Comparison of ENCODE assay signal across 8 cellular contexts in the genomic region with DNA sequence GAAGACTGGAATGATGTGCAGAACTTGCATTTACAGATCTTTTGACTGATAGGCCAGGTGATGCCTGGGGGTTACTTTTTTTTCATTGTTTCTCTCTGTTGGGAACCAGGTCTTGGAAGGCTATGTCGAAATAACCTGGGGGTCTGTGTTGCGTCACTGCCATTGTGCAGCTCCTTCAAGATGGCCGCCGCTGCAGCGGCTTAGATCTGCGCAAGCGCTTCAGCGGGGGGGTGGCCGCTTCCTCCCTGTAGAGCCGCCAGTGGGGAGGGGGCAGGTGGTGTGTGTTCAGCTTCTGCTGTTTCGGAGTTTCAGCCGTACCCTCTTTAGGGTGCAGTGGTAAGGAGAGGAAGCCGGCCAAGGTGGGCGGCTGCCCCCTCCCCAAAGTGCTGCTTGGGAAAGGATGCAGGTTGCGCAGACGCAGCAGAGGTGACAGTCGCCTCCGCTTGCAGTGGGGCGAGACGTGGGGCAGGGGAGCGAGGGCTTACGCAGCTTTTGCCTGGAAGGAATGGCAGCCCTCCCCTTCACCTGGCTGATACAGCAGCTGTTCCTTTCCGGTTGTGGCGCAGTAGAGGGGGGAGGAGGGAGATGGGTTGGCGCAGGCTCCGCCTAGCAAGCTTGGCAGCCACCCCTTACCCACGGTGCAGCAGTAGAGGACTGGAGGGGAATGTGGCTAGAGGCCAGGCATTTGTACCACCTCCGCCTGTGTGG. TPM values are rescaled to one million over a fixed set of nuclear protein-coding genes. Genes with fewer than 3 reads are reported as not detected.
DNase-seq lines count a peak whose midpoint lies in the region; TF ChIP-seq lines count a peak whose summit lies in the region.

No MANE protein-coding gene starts in this region.

- H3K27ac ChIP-seq in HUES48 (ENCODE audit: low read depth, low read length) (peak overlapping the region; percentile 92), thymus (ENCODE audit: low read depth) (peak overlapping the region; percentile 93)

- H3K4me1 ChIP-seq in HUES48 (ENCODE audit: control insufficient read depth, insufficient read depth, low read length) (peaks cover 21% of the 10 kb centered on the region), thymus (ENCODE audit: control insufficient read depth, insufficient read depth, low read length) (no peaks in the 10 kb centered on the region)

- TF ChIP-seq CTCF in GM20000 (IDR thresholded peaks at IDR 0.05; ENCODE audit: extremely low read depth, missing control alignments), result no peak
- TF ChIP-seq CTCF in osteocyte (IDR thresholded peaks at IDR 0.05), result no peak

- peak overlapping the region; percentile 95 for H3K27ac Mint-ChIP-seq in activated naive CD4-positive, alpha-beta T cell treated with anti-CD3 and anti-CD28 coated beads, Interleukin-2, amount 50 U/mL, for 24 hours
- peak overlapping the region; percentile 88 for H3K27ac Mint-ChIP-seq in osteocyte (ENCODE audit: unreplicated experiment)

- H3K27me3 Mint-ChIP-seq in activated naive CD4-positive, alpha-beta T cell treated with anti-CD3 and anti-CD28 coated beads, Interleukin-2, amount 50 U/mL, for 24 hours, result no peaks in the 10 kb centered on the region
- peaks cover 5% of the 10 kb centered on the region for H3K27me3 Mint-ChIP-seq in osteocyte (ENCODE audit: unreplicated experiment)

- H3K9me3 ChIP-seq in HUES48 (ENCODE audit: control insufficient read depth, insufficient read depth, low read length), result peaks cover 26% of the 10 kb centered on the region
- no peaks in the 10 kb centered on the region for H3K9me3 ChIP-seq in thymus (ENCODE audit: control insufficient read depth)

- WGBS in thymus, result 43% methylated on average over 28 of the region's 28 CpGs

- peak overlapping the region; percentile 96 for H3K9ac ChIP-seq in HUES48 (ENCODE audit: low read depth, low read length)

- peaks cover 12% of the 10 kb centered on the region for H3K36me3 Mint-ChIP-seq in activated naive CD4-positive, alpha-beta T cell treated with anti-CD3 and anti-CD28 coated beads, Interleukin-2, amount 50 U/mL, for 24 hours
- H3K36me3 Mint-ChIP-seq in osteocyte (ENCODE audit: unreplicated experiment), result peaks cover 2% of the 10 kb centered on the region

- H3K4me3 ChIP-seq in HUES48 (ENCODE audit: low read depth, low read length) (peak overlapping the region; percentile 89), thymus (ENCODE audit: low read length) (peak overlapping the region; percentile 55)

- no peaks in the 10 kb centered on the region for H3K9me3 Mint-ChIP-seq in activated naive CD4-positive, alpha-beta T cell treated with anti-CD3 and anti-CD28 coated beads, Interleukin-2, amount 50 U/mL, for 24 hours
- peaks cover 5% of the 10 kb centered on the region for H3K9me3 Mint-ChIP-seq in osteocyte (ENCODE audit: unreplicated experiment)

- H3K4me1 Mint-ChIP-seq in activated naive CD4-positive, alpha-beta T cell treated with anti-CD3 and anti-CD28 coated beads, Interleukin-2, amount 50 U/mL, for 24 hours, result peaks cover 12% of the 10 kb centered on the region
- H3K4me1 Mint-ChIP-seq in osteocyte (ENCODE audit: unreplicated experiment), result peaks cover 16% of the 10 kb centered on the region

- H3K36me3 ChIP-seq in HUES48 (ENCODE audit: control insufficient read depth, insufficient read depth, low read length) (peaks cover 25% of the 10 kb centered on the region), thymus (ENCODE audit: control insufficient read depth, insufficient read depth) (no peaks in the 10 kb centered on the region)

- H3K4me3 Mint-ChIP-seq in activated naive CD4-positive, alpha-beta T cell treated with anti-CD3 and anti-CD28 coated beads, Interleukin-2, amount 50 U/mL, for 24 hours, result peak overlapping the region; percentile 94
- H3K4me3 Mint-ChIP-seq in osteocyte (ENCODE audit: unreplicated experiment), result peak overlapping the region; percentile 93

- DNase-seq in COLO668 (lab: John Stamatoyannopoulos, UW; ENCODE audit: unreplicated experiment) (peak; percentile 88), GM20000 (ENCODE audit: low spot score) (peak; percentile 64), SHP77 (lab: John Stamatoyannopoulos, UW) (peak; percentile 90 to 92), glomerular visceral epithelial cell (ENCODE audit: extremely low spot score) (peak; percentile 87), osteocyte (ENCODE audit: extremely low spot score, unreplicated experiment) (peak; percentile 88)

- H3K27me3 ChIP-seq in HUES48 (ENCODE audit: control insufficient read depth, insufficient read depth, low read length) (no peaks in the 10 kb centered on the region), thymus (ENCODE audit: control insufficient read depth, insufficient read depth) (no peaks in the 10 kb centered on the region)

RNA-seq across cellular contexts. Expression of a gene that starts 1.5 kb away (rescaled TPM):
- 100.0 and 102 TPM in 2 replicates for total RNA-seq in osteocyte
- 149 TPM for polyA plus RNA-seq in thymus

RNA-seq across cellular contexts. Expression of a gene that starts 1.5 kb away (rescaled TPM):
- 19.1 and 20.5 TPM in 2 replicates for total RNA-seq in osteocyte
- 8.9 TPM for polyA plus RNA-seq in thymus

Comparison
In these comparisons a context has a peak if more than half of its experiments do, and no peak if none do; other contexts are left out.
1. Peak in every context shown above with its lines: DNase-seq, H3K4me3 ChIP-seq and H3K27ac ChIP-seq.